ENCODE assay signal across 1 cellular context in the genomic region with DNA sequence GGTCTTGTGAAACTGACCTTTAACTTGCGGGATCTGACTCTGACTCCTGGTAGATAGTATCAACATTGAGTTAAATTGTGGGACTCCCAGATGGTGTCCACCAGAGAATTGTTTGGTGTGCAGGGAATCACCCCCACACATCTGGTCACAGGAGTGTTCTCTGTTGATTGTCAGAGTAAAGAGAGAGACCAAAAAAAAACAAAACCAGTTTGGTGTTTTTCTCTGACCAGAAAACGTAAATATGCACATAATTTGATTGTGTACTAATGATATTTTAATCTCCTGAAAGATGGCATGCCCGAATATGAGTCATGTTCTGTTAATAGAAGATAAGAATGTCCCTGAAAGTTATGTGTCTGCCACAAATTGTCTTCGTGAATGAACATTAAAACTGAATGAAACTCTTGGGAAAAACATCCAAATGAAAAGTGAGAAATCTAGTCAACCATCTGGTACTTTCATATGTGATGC.
TF ChIP-seq lines count a peak whose summit lies in the region.

No MANE protein-coding gene starts in this region.

TF ChIP-seq in SK-N-SH treated with all-trans-retinoic acid at 6 μM for 48 hours, 23 proteins besides CTCF, POLR2A, EP300 and RAD21 (continued from another document):
- no peak for TF ChIP-seq GLIS3 (CRISPR knock-in tag; IDR thresholded peaks at IDR 0.05)
- TF ChIP-seq, protein P1, sequence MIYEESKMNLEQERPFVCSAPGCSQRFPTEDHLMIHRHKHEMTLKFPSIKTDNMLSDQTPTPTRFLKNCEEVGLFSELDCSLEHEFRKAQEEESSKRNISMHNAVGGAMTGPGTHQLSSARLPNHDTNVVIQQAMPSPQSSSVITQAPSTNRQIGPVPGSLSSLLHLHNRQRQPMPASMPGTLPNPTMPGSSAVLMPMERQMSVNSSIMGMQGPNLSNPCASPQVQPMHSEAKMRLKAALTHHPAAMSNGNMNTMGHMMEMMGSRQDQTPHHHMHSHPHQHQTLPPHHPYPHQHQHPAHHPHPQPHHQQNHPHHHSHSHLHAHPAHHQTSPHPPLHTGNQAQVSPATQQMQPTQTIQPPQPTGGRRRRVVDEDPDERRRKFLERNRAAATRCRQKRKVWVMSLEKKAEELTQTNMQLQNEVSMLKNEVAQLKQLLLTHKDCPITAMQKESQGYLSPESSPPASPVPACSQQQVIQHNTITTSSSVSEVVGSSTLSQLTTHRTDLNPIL (CRISPR knock-in tag; IDR thresholded peaks at IDR 0.05; ENCODE audit: low read depth), result peak; percentile 95
- TF ChIP-seq, protein P2, sequence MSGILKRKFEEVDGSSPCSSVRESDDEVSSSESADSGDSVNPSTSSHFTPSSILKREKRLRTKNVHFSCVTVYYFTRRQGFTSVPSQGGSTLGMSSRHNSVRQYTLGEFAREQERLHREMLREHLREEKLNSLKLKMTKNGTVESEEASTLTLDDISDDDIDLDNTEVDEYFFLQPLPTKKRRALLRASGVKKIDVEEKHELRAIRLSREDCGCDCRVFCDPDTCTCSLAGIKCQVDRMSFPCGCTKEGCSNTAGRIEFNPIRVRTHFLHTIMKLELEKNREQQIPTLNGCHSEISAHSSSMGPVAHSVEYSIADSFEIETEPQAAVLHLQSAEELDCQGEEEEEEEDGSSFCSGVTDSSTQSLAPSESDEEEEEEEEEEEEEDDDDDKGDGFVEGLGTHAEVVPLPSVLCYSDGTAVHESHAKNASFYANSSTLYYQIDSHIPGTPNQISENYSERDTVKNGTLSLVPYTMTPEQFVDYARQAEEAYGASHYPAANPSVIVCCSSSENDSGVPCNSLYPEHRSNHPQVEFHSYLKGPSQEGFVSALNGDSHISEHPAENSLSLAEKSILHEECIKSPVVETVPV (CRISPR knock-in tag; IDR thresholded peaks at IDR 0.05), result peak; percentile 90
